Comparison of ENCODE assay signal across 9 cellular contexts in genomic region chr17:42438600-42439567, GRCh38. TPM values are rescaled to one million over a fixed set of nuclear protein-coding genes. Genes with fewer than 3 reads are reported as not detected.
DNase-seq lines count a peak whose midpoint lies in the region; ATAC-seq, FAIRE-seq and TF ChIP-seq lines count a peak whose summit lies in the region.
"Had no signal": no experiment of that assay in that cellular context is flagged by ENCODE, and none has a peak within 500 bp of the region (broad histone marks: within the 10 kb centered on the region; RNA-seq: fewer than 3 reads in every experiment).

No MANE protein-coding gene starts in this region.

- peak; percentile 82 for ATAC-seq in GM12878
- no peak for ATAC-seq in GM21447 (IDR thresholded peaks at IDR 0.05; ENCODE audit: unreplicated experiment)

- TF ChIP-seq RAD21 in GM12878 (IDR thresholded peaks at IDR 0.05; ENCODE audit: insufficient read depth, low read depth, low read length): peak; percentile 61

- H3K27me3 Mint-ChIP-seq in neural progenitor cell (ENCODE audit: insufficient read depth, low read depth): no peaks in the 10 kb centered on the region

- H3K27ac ChIP-seq in OCI-LY1 (ENCODE audit: low read depth, low read length, poor library complexity, severe bottlenecking) (no peak overlapping the region), GM12878 (ENCODE audit: control insufficient read depth, insufficient read depth) (no peak overlapping the region), neural progenitor cell (no peak overlapping the region)
- H3K27ac ChIP-seq: thoracic aorta had no signal

- POLR2A ChIA-PET in GM12878 (lab: Charles Lee): no interaction called here

- TF ChIP-seq EP300 in GM12878 (IDR thresholded peaks at IDR 0.05; ENCODE audit: borderline replicate concordance in 1 of 2, control insufficient read depth in 1 of 2, low read depth in 2 of 2, low read length in 2 of 2): no peak

- H3K4me3 Mint-ChIP-seq in neural progenitor cell: no peak overlapping the region

- SMC1A ChIA-PET in GM12878 (lab: Charles Lee; ENCODE audit: uncharacterized antibody, unreplicated experiment): interaction anchor here (0.6 to 1.6 kb wide), 5 partner anchors 52 to 139 kb away, joined by 3 to 4 read pairs (median 3); partner anchors contain the start of gene PSMC3IP

- WGBS in GM12878 (ENCODE audit: insufficient coverage, insufficient replicate concordance, low lambda C conversion rate, missing lambda C conversion rate): 45% methylated on average over 9 of the region's 9 CpGs

- no peaks in the 10 kb centered on the region for H3K27me3 ChIP-seq in GM06990 (replicated peaks; ENCODE audit: control insufficient read depth, insufficient read depth, low read length)
- no peaks in the 10 kb centered on the region for H3K27me3 ChIP-seq in OCI-LY1 (ENCODE audit: insufficient read depth, low read length)
- H3K27me3 ChIP-seq in GM12878 (replicated peaks in 1 of 2; ENCODE audit: control insufficient read depth in 2 of 2, insufficient read depth in 2 of 2, low read length in 1 of 2): no peaks in the 10 kb centered on the region
- H3K27me3 ChIP-seq in neural progenitor cell: no peaks in the 10 kb centered on the region

- no peaks in the 10 kb centered on the region for H3K79me2 ChIP-seq in OCI-LY1 (ENCODE audit: insufficient read depth, low read length)
- H3K79me2 ChIP-seq in GM12878 (ENCODE audit: control insufficient read depth, insufficient read depth, low read length): no peaks in the 10 kb centered on the region
- H3K79me2 ChIP-seq in neural progenitor cell (ENCODE audit: low read depth): no peaks in the 10 kb centered on the region

- no peaks in the 10 kb centered on the region for H3K36me3 Mint-ChIP-seq in neural progenitor cell

- FAIRE-seq in GM12878 (lab: Jason Lieb, UNC): peak; percentile 35

- H3K36me3 ChIP-seq in GM06990 (ENCODE audit: control insufficient read depth, insufficient read depth, low read length): no peaks in the 10 kb centered on the region
- no peaks in the 10 kb centered on the region for H3K36me3 ChIP-seq in OCI-LY1 (ENCODE audit: insufficient read depth, low read length)
- H3K36me3 ChIP-seq in GM12878 (ENCODE audit: control insufficient read depth in 2 of 2, insufficient read depth in 2 of 2, low read length in 1 of 2): no peaks in the 10 kb centered on the region
- no peaks in the 10 kb centered on the region for H3K36me3 ChIP-seq in neural progenitor cell
- H3K36me3 ChIP-seq: thoracic aorta had no signal

- H3K9ac ChIP-seq in OCI-LY1 (ENCODE audit: low read length): no peak overlapping the region
- H3K9ac ChIP-seq in GM12878 (ENCODE audit: control insufficient read depth, insufficient read depth, low read length): no peak overlapping the region
- no peak overlapping the region for H3K9ac ChIP-seq in neural progenitor cell

- H4K20me1 ChIP-seq in OCI-LY1 (ENCODE audit: insufficient read depth, low read length): no peaks in the 10 kb centered on the region
- no peaks in the 10 kb centered on the region for H4K20me1 ChIP-seq in GM12878 (ENCODE audit: control insufficient read depth, insufficient read depth)
- H4K20me1 ChIP-seq in neural progenitor cell (ENCODE audit: low read depth): no peaks in the 10 kb centered on the region

- H3F3A ChIP-seq in OCI-LY1 (ENCODE audit: insufficient read depth, low read length): no peaks in the 10 kb centered on the region
- H3F3A ChIP-seq in neural progenitor cell (ENCODE audit: low read depth): peaks cover 9% of the 10 kb centered on the region

- CTCF ChIA-PET in GM12878 (lab: Yijun Ruan, JAX): interaction anchor here (0.7 to 10.1 kb wide), 11 partner anchors 17 to 97 kb away, joined by 3 to 120 read pairs (median 8); partner anchors contain the start of gene NAGLU

- BruUV-seq in GM12878 (replicated peaks; lab: Mats Ljungman, UMichigan): no TSS peak

- H3K27ac Mint-ChIP-seq in neural progenitor cell: no peak overlapping the region

- RAD21 ChIA-PET in GM12878 (lab: Charles Lee; ENCODE audit: unreplicated experiment): interaction anchor here (0.6 to 3.6 kb wide), 4 partner anchors 22 to 79 kb away, joined by 3 to 20 read pairs (median 3); no protein-coding TSS in a partner anchor

- DNase-seq in GM06990 (ENCODE audit: extremely low read depth, insufficient read length): no peak
- DNase-seq in GM12878 (ENCODE audit: low read depth, low spot score): no peak
- DNase-seq in neural progenitor cell (ENCODE audit: low spot score): no peak
- DNase-seq in GF-D8 (lab: John Stamatoyannopoulos, UW): no peak
- no peak for DNase-seq in T-helper 9 cell
- no peak for DNase-seq in SK-N-DZ (ENCODE audit: low spot score)

- H3K9me3 ChIP-seq in OCI-LY1 (ENCODE audit: low read length) (no peaks in the 10 kb centered on the region), GM12878 (replicated peaks; ENCODE audit: control insufficient read depth, insufficient read depth, low read length) (no peaks in the 10 kb centered on the region), neural progenitor cell (ENCODE audit: low read depth) (no peaks in the 10 kb centered on the region)
- H3K9me3 ChIP-seq: thoracic aorta had no signal

- H3K4me1 ChIP-seq in OCI-LY1 (ENCODE audit: insufficient read depth, low read length, severe bottlenecking) (peaks cover 5% of the 10 kb centered on the region), GM12878 (ENCODE audit: control insufficient read depth, insufficient read depth, low read length) (0 out of 2 replicates have a peak, but pooled peaks cover 4% of the 10 kb centered on the region), neural progenitor cell (no peaks in the 10 kb centered on the region)

- H2AFZ ChIP-seq in OCI-LY1 (ENCODE audit: low read length) (no peak overlapping the region), GM12878 (ENCODE audit: control insufficient read depth, low read depth, low read length) (no peak overlapping the region), neural progenitor cell (replicated peaks) (no peak overlapping the region)

- no peak overlapping the region for H3K4me2 ChIP-seq in OCI-LY1 (ENCODE audit: low read length)
- 0 out of 2 replicates have a peak overlapping the region, but pooled peaks have one; percentile 17 for H3K4me2 ChIP-seq in GM12878 (ENCODE audit: control insufficient read depth, insufficient read depth)
- H3K4me2 ChIP-seq in neural progenitor cell: no peak overlapping the region

- no peaks in the 10 kb centered on the region for H3K9me2 ChIP-seq in OCI-LY1 (ENCODE audit: low read depth, low read length)

- H3K4me1 Mint-ChIP-seq in neural progenitor cell: peaks cover 15% of the 10 kb centered on the region

- TF ChIP-seq CTCF in GM06990 (IDR thresholded peaks at IDR 0.05; ENCODE audit: insufficient read depth, low read length, poor library complexity, severe bottlenecking) (peak; percentile 59), OCI-LY1 (IDR thresholded peaks at IDR 0.05; ENCODE audit: low read length) (peak; percentile 41), GM12878 (IDR thresholded peaks at IDR 0.05 in 2 of 3, conservative IDR thresholded peaks at IDR 0.05 in 1 of 3; ENCODE audit: control insufficient read depth in 2 of 3, extremely low read depth in 1 of 3, insufficient read depth in 1 of 3, low read depth in 3 of 3, low read length in 3 of 3) (peak; percentile 30 to 56 (median 47); a peak in 5 of 6 replicates), neural progenitor cell (IDR thresholded peaks at IDR 0.05) (peak; percentile 50)

- H3K4me3 ChIP-seq in GM06990 (replicated peaks; ENCODE audit: low read depth, low read length): no peak overlapping the region
- no peak overlapping the region for H3K4me3 ChIP-seq in OCI-LY1 (ENCODE audit: low read depth, low read length, poor library complexity, severe bottlenecking)
- no peak overlapping the region for H3K4me3 ChIP-seq in GM12878
- no peak overlapping the region for H3K4me3 ChIP-seq in neural progenitor cell
- H3K4me3 ChIP-seq: thoracic aorta had no signal

- in situ Hi-C loops in GM12878 (cut with MboI): no loop called here

- intact Hi-C loops in GM12878 (cut with micrococcal nuclease; ENCODE audit: unreplicated experiment): no loop called here

- TF ChIP-seq POLR2A in GM12878 (IDR thresholded peaks at IDR 0.05; ENCODE audit: low read depth, low read length): no peak

- H3K9me3 Mint-ChIP-seq in neural progenitor cell: no peaks in the 10 kb centered on the region

RNA-seq across cellular contexts. Expression of gene CAVIN1, which starts 15.8 kb away (rescaled TPM):
- total RNA-seq in GM12878 (2013; cell fraction: nucleolus; rRNA removed): 0.15 TPM in 1 of 2 replicates, not detected in the other
- total RNA-seq in GM12878 (2014; rRNA removed) (0.27 and 0.40 TPM in 2 replicates), GM12878 (2014; rRNA removed; fragmentation: Illumina TruSeq; extraction: Trizol) (0.18 and 0.40 TPM in 2 replicates), GM12878 (2021) (0.93 and 1.1 TPM in 2 replicates), neural progenitor cell (ENCODE audit: low replicate concordance) (5.5 and 14.0 TPM in 2 replicates)
- 0.72 TPM for polyA plus RNA-seq in GM12878 (2011; ENCODE audit: low read depth)
- polyA plus RNA-seq in GM12878 (2011; rRNA removed) (0.04 and 0.07 TPM in 2 replicates), GM12878 (2014; fragmentation: Illumina TruSeq; extraction: Trizol) (0.22 and 0.34 TPM in 2 replicates), GM12878 (2014; fragmentation: Nextera tagmentation; extraction: Ambion mirVana) (under 1 TPM; 0.03 to 0.05 TPM), GM12878 (2014; rRNA removed) (0.39 and 0.67 TPM in 2 replicates), GM12878 (2016; fragmentation: Nextera tagmentation; extraction: Ambion mirVana) (under 1 TPM; 0.30 to 0.40 TPM)
- polyA plus RNA-seq in GM12878 (2011; cell fraction: cytosol; rRNA removed): 0.01 and 0.05 TPM in 2 replicates
- not detected in 2 replicates for polyA plus RNA-seq in GM12878 (2011; cell fraction: nucleus; rRNA removed)
- polyA plus RNA-seq in GM12878 (2012): 1.5 and 2.4 TPM in 2 replicates
- not detected in 2 replicates for polyA minus RNA-seq in GM12878 (2011; rRNA and poly(A)+ RNA removed)
- 0.53 and 1.7 TPM in 2 replicates for polyA minus RNA-seq in GM12878 (2011; cell fraction: cytosol; rRNA and poly(A)+ RNA removed)
- polyA minus RNA-seq in GM12878 (2011; cell fraction: nucleus; rRNA and poly(A)+ RNA removed): 0.29 TPM in 1 of 2 replicates, not detected in the other
- not detected in 2 replicates for polyA plus RNA-seq in SK-N-DZ (2014; cell fraction: cytosol; rRNA removed)
- polyA plus RNA-seq in SK-N-DZ (2014; cell fraction: nucleus; rRNA removed): not detected in 2 replicates

RNA-seq across cellular contexts. Expression of gene ATP6V0A1, which starts 19.8 kb away (rescaled TPM):
- total RNA-seq in GM12878 (2013; cell fraction: nucleolus; rRNA removed): 478 and 487 TPM in 2 replicates
- total RNA-seq in GM12878 (2014; rRNA removed) (26.2 and 32.9 TPM in 2 replicates), GM12878 (2014; rRNA removed; fragmentation: Illumina TruSeq; extraction: Trizol) (21.8 and 23.4 TPM in 2 replicates), GM12878 (2021) (42.6 and 50.3 TPM in 2 replicates), neural progenitor cell (ENCODE audit: low replicate concordance) (30.9 and 40.4 TPM in 2 replicates)
- 27.2 TPM for polyA plus RNA-seq in GM12878 (2011; ENCODE audit: low read depth)
- polyA plus RNA-seq in GM12878 (2011; rRNA removed) (56.1 and 76.6 TPM in 2 replicates), GM12878 (2014; fragmentation: Illumina TruSeq; extraction: Trizol) (43.1 and 63.1 TPM in 2 replicates), GM12878 (2014; fragmentation: Nextera tagmentation; extraction: Ambion mirVana) (1 to 10 TPM; 3.0 to 6.4 TPM), GM12878 (2014; rRNA removed) (35.0 and 38.5 TPM in 2 replicates), GM12878 (2016; fragmentation: Nextera tagmentation; extraction: Ambion mirVana) (10 to 100 TPM; 28.3 to 33.4 TPM)
- 87.3 and 102 TPM in 2 replicates for polyA plus RNA-seq in GM12878 (2011; cell fraction: cytosol; rRNA removed)
- 272 and 292 TPM in 2 replicates for polyA plus RNA-seq in GM12878 (2011; cell fraction: nucleus; rRNA removed)
- 35.2 and 37.5 TPM in 2 replicates for polyA plus RNA-seq in GM12878 (2012)
- 170 and 189 TPM in 2 replicates for polyA minus RNA-seq in GM12878 (2011; rRNA and poly(A)+ RNA removed)
- polyA minus RNA-seq in GM12878 (2011; cell fraction: cytosol; rRNA and poly(A)+ RNA removed): 27.9 and 53.3 TPM in 2 replicates
- 149 and 228 TPM in 2 replicates for polyA minus RNA-seq in GM12878 (2011; cell fraction: nucleus; rRNA and poly(A)+ RNA removed)
- polyA plus RNA-seq in SK-N-DZ (2014; cell fraction: cytosol; rRNA removed): 26.9 and 27.5 TPM in 2 replicates
- polyA plus RNA-seq in SK-N-DZ (2014; cell fraction: nucleus; rRNA removed): 49.7 and 84.7 TPM in 2 replicates

RNA-seq across cellular contexts. Expression of gene STAT3, which starts 50.6 kb away (rescaled TPM):
- total RNA-seq in GM12878 (2013; cell fraction: nucleolus; rRNA removed): 148 and 163 TPM in 2 replicates
- 54.0 and 59.3 TPM in 2 replicates for total RNA-seq in GM12878 (2014; rRNA removed)
- 51.3 and 54.5 TPM in 2 replicates for total RNA-seq in GM12878 (2014; rRNA removed; fragmentation: Illumina TruSeq; extraction: Trizol)
- 82.6 and 86.2 TPM in 2 replicates for total RNA-seq in GM12878 (2021)
- polyA plus RNA-seq in GM12878 (2011; ENCODE audit: low read depth): 58.9 TPM
- 63.6 and 74.7 TPM in 2 replicates for polyA plus RNA-seq in GM12878 (2011; rRNA removed)
- 75.5 and 84.3 TPM in 2 replicates for polyA plus RNA-seq in GM12878 (2011; cell fraction: cytosol; rRNA removed)
- 78.8 and 87.2 TPM in 2 replicates for polyA plus RNA-seq in GM12878 (2011; cell fraction: nucleus; rRNA removed)
- 79.3 and 107 TPM in 2 replicates for polyA plus RNA-seq in GM12878 (2012)
- polyA plus RNA-seq in GM12878 (2014; fragmentation: Illumina TruSeq; extraction: Trizol): 57.3 and 59.8 TPM in 2 replicates
- polyA plus RNA-seq in GM12878 (2014; fragmentation: Nextera tagmentation; extraction: Ambion mirVana): 10 to 100 TPM; 18.4 to 18.9 TPM
- 55.0 and 62.0 TPM in 2 replicates for polyA plus RNA-seq in GM12878 (2014; rRNA removed)
- 10 to 100 TPM; 91.1 to 96.4 TPM for polyA plus RNA-seq in GM12878 (2016; fragmentation: Nextera tagmentation; extraction: Ambion mirVana)
- 99.8 and 120 TPM in 2 replicates for polyA minus RNA-seq in GM12878 (2011; rRNA and poly(A)+ RNA removed)
- polyA minus RNA-seq in GM12878 (2011; cell fraction: cytosol; rRNA and poly(A)+ RNA removed): 42.0 and 49.0 TPM in 2 replicates
- polyA minus RNA-seq in GM12878 (2011; cell fraction: nucleus; rRNA and poly(A)+ RNA removed): 42.8 and 58.9 TPM in 2 replicates
- total RNA-seq in neural progenitor cell (ENCODE audit: low replicate concordance): 54.9 and 56.2 TPM in 2 replicates
- 20.7 and 23.9 TPM in 2 replicates for polyA plus RNA-seq in SK-N-DZ (2014; cell fraction: cytosol; rRNA removed)
- polyA plus RNA-seq in SK-N-DZ (2014; cell fraction: nucleus; rRNA removed): 17.7 and 20.4 TPM in 2 replicates
